Comparison of ENCODE assay signal across 4 cellular contexts in genomic region chr7:143485091-143485490, GRCh38.
TF ChIP-seq lines count a peak whose summit lies in the region.

No MANE protein-coding gene starts in this region.

TF ChIP-seq in SK-N-SH, 30 proteins besides CTCF, POLR2A, EP300 and RAD21:
- TF ChIP-seq NFIC (IDR thresholded peaks at IDR 0.05; ENCODE audit: borderline replicate concordance): no peak
- no peak for TF ChIP-seq SIN3A (IDR thresholded peaks at IDR 0.05; ENCODE audit: borderline replicate concordance, low read depth, low read length)
- no peak for TF ChIP-seq GABPA (IDR thresholded peaks at IDR 0.05; ENCODE audit: low read depth)
- no peak for TF ChIP-seq YY1 (IDR thresholded peaks at IDR 0.05; ENCODE audit: low read depth)
- TF ChIP-seq RFX5 (IDR thresholded peaks at IDR 0.05; ENCODE audit: low read length): no peak
- no peak for TF ChIP-seq FOXM1 (IDR thresholded peaks at IDR 0.05; ENCODE audit: low read depth)
- TF ChIP-seq RCOR1 (IDR thresholded peaks at IDR 0.05; ENCODE audit: low read length): no peak
- TF ChIP-seq USF1 (IDR thresholded peaks at IDR 0.05; ENCODE audit: borderline replicate concordance, low read depth): no peak
- TF ChIP-seq TCF12 (IDR thresholded peaks at IDR 0.05): no peak
- no peak for TF ChIP-seq FOXJ3 (CRISPR knock-in tag; IDR thresholded peaks at IDR 0.05)
- no peak for TF ChIP-seq MXI1 (IDR thresholded peaks at IDR 0.05; ENCODE audit: low read depth, low read length)
- no peak for TF ChIP-seq MAX (IDR thresholded peaks at IDR 0.05; ENCODE audit: low read depth)
- no peak for TF ChIP-seq GATA2 (CRISPR knock-in tag; IDR thresholded peaks at IDR 0.05)
- no peak for TF ChIP-seq TAF1 (IDR thresholded peaks at IDR 0.05; ENCODE audit: borderline replicate concordance, low read depth, low read length)
- TF ChIP-seq USF2 (IDR thresholded peaks at IDR 0.05; ENCODE audit: borderline replicate concordance, low read depth, low read length): no peak
- no peak for TF ChIP-seq EZH2phosphoT487 (IDR thresholded peaks at IDR 0.05; ENCODE audit: borderline replicate concordance, low read depth)

TF ChIP-seq in SK-N-SH treated with all-trans-retinoic acid at 6 μM for 48 hours, 23 proteins besides CTCF, POLR2A, EP300 and RAD21:
- no peak for TF ChIP-seq TCF4 (CRISPR knock-in tag; IDR thresholded peaks at IDR 0.05; ENCODE audit: borderline replicate concordance)
- no peak for TF ChIP-seq ISL1 (CRISPR knock-in tag; IDR thresholded peaks at IDR 0.05)
- TF ChIP-seq ZNF565 (CRISPR knock-in tag; conservative IDR thresholded peaks at IDR 0.05; ENCODE audit: low read depth): no peak

TF ChIP-seq in K562, 482 proteins besides CTCF, POLR2A, EP300 and RAD21:
- no peak for TF ChIP-seq ZC3H8 (IDR thresholded peaks at IDR 0.05)
- peak; percentile 89 for TF ChIP-seq SPI1 (IDR thresholded peaks at IDR 0.05; ENCODE audit: borderline replicate concordance, low read depth, low read length)

TF ChIP-seq in WTC11, 78 proteins besides CTCF, POLR2A, EP300 and RAD21:
- TF ChIP-seq STAT6 (CRISPR knock-in tag; conservative IDR thresholded peaks at IDR 0.05; ENCODE audit: low read depth) (no peak), E2F5 (CRISPR knock-in tag; IDR thresholded peaks at IDR 0.05) (no peak), MXD4 (CRISPR knock-in tag; IDR thresholded peaks at IDR 0.05; ENCODE audit: borderline replicate concordance) (no peak), ZNF281 (CRISPR knock-in tag; IDR thresholded peaks at IDR 0.05) (no peak), CREB1 (CRISPR knock-in tag; IDR thresholded peaks at IDR 0.05) (no peak), ZNF425 (CRISPR knock-in tag; conservative IDR thresholded peaks at IDR 0.05) (no peak), GRHL2 (CRISPR knock-in tag; IDR thresholded peaks at IDR 0.05; ENCODE audit: insufficient replicate concordance, severe bottlenecking) (no peak), ZNF512 (CRISPR knock-in tag; IDR thresholded peaks at IDR 0.05; ENCODE audit: borderline replicate concordance) (no peak), CBFB (CRISPR knock-in tag; IDR thresholded peaks at IDR 0.05; ENCODE audit: low read depth) (no peak), NFATC4 (CRISPR knock-in tag; IDR thresholded peaks at IDR 0.05) (no peak), ESRRA (CRISPR knock-in tag; IDR thresholded peaks at IDR 0.05; ENCODE audit: borderline replicate concordance) (no peak), PRDM15 (CRISPR knock-in tag; IDR thresholded peaks at IDR 0.05) (no peak), ZNF232 (CRISPR knock-in tag; IDR thresholded peaks at IDR 0.05) (no peak)
